Comparison of ENCODE assay signal across 2 cellular contexts in the genomic region with DNA sequence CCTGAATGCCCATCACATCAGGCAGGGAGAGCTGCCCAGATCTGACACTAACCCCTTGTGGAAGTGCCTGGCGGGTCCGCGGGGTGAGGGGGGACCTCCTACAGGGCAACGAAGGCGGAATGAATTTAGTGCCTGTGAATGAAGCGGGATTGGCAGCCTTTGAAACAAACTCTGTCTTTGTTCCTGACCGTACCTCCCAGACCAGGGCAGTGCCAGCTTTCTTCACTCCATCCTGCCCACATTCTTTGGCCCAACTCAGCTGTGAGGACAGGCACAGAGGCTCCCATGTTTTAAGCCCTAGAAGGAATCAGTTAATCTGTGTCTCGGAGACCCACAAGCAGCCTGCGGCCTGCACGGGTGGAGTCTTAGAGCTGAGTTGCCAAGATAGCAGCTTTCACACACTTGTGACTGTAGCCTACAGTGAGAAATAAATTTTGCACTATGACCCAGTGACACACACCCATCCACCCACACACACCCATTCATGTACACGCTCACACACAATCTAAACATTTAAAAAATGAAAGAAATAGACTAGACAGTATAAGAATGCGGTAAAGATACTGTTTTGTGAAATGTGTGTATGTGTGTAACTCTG.
TF ChIP-seq lines count a peak whose summit lies in the region.

No MANE protein-coding gene starts in this region.

TF ChIP-seq in HepG2, 621 proteins besides CTCF, POLR2A, EP300 and RAD21:
- TF ChIP-seq, protein P1, sequence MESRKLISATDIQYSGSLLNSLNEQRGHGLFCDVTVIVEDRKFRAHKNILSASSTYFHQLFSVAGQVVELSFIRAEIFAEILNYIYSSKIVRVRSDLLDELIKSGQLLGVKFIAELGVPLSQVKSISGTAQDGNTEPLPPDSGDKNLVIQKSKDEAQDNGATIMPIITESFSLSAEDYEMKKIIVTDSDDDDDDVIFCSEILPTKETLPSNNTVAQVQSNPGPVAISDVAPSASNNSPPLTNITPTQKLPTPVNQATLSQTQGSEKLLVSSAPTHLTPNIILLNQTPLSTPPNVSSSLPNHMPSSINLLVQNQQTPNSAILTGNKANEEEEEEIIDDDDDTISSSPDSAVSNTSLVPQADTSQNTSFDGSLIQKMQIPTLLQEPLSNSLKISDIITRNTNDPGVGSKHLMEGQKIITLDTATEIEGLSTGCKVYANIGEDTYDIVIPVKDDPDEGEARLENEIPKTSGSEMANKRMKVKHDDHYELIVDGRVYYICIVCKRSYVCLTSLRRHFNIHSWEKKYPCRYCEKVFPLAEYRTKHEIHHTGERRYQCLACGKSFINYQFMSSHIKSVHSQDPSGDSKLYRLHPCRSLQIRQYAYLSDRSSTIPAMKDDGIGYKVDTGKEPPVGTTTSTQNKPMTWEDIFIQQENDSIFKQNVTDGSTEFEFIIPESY (CRISPR knock-in tag; IDR thresholded peaks at IDR 0.05) = peak; percentile 62; the same call in 1 of the 2 replicates
- TF ChIP-seq, protein P2, sequence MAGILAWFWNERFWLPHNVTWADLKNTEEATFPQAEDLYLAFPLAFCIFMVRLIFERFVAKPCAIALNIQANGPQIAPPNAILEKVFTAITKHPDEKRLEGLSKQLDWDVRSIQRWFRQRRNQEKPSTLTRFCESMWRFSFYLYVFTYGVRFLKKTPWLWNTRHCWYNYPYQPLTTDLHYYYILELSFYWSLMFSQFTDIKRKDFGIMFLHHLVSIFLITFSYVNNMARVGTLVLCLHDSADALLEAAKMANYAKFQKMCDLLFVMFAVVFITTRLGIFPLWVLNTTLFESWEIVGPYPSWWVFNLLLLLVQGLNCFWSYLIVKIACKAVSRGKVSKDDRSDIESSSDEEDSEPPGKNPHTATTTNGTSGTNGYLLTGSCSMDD (CRISPR knock-in tag; IDR thresholded peaks at IDR 0.05) = no peak

TF ChIP-seq in H1, 55 proteins besides CTCF, POLR2A, EP300 and RAD21:
- TF ChIP-seq TCF12 (IDR thresholded peaks at IDR 0.05; ENCODE audit: low read depth, low read length) = no peak
- TF ChIP-seq BCL11A (IDR thresholded peaks at IDR 0.05; ENCODE audit: low read depth in 2 of 2, low read length in 2 of 2) = no peak
- TF ChIP-seq BRCA1 (IDR thresholded peaks at IDR 0.05; ENCODE audit: low read depth, low read length) = no peak
- no peak for TF ChIP-seq HDAC6 (IDR thresholded peaks at IDR 0.05; ENCODE audit: low read depth, low read length)
- TF ChIP-seq GTF2F1 (IDR thresholded peaks at IDR 0.05; ENCODE audit: borderline replicate concordance, low read depth, low read length) = no peak
- no peak for TF ChIP-seq SIX5 (IDR thresholded peaks at IDR 0.05; ENCODE audit: low read depth, low read length)
- TF ChIP-seq SP4 (IDR thresholded peaks at IDR 0.05; ENCODE audit: low read length) = no peak
- no peak for TF ChIP-seq HDAC2 (IDR thresholded peaks at IDR 0.05; ENCODE audit: borderline replicate concordance in 1 of 2, low read depth in 2 of 2, low read length in 2 of 2)
- TF ChIP-seq PHF8 (conservative IDR thresholded peaks at IDR 0.05; ENCODE audit: low read depth, low read length) = no peak
- no peak for TF ChIP-seq GABPA (IDR thresholded peaks at IDR 0.05; ENCODE audit: borderline replicate concordance, insufficient read depth, low read length)
- no peak for TF ChIP-seq TAF7 (optimal IDR thresholded peaks at IDR 0.05; ENCODE audit: borderline replicate concordance, low read depth, low read length)
- no peak for TF ChIP-seq KDM4A (IDR thresholded peaks at IDR 0.05; ENCODE audit: low read depth, low read length, severe bottlenecking)
- TF ChIP-seq BACH1 (IDR thresholded peaks at IDR 0.05; ENCODE audit: low read length) = no peak
- TF ChIP-seq JUN (IDR thresholded peaks at IDR 0.05; ENCODE audit: low read depth, low read length) = no peak
- no peak for TF ChIP-seq SRF (IDR thresholded peaks at IDR 0.05; ENCODE audit: low read depth, low read length)
